Comparison of ENCODE assay signal across 23 cellular contexts in genomic region chr9:91443321-91443993, GRCh38.
"Had no signal": no experiment of that assay in that cellular context is flagged by ENCODE, and none has a peak within 500 bp of the region (broad histone marks: within the 10 kb centered on the region; RNA-seq: fewer than 3 reads in every experiment).

No MANE protein-coding gene starts in this region.

- H3K27ac ChIP-seq: KMS-11, RWPE1 had no signal

- DNase-seq: Kasumi-1, MM.1S, NCI-H1048, NCI-H1105, NCI-H1436 treated with DMSO at 0.1 percent for 48 hours, NCI-H1694, NCI-H187 treated with DMSO at 0.1 percent for 48 hours, NCI-H2029 treated with DMSO at 0.1 percent for 48 hours, NCI-H226, NCI-H446, NCI-H510A, NCI-H524 treated with DMSO at 0.1 percent for 48 hours, NCI-H82, PC-3, SHP77, T-helper 1 cell, T-helper 17 cell had no signal

- ATAC-seq: HepG2, K562, Panc1, PC-3, SK-N-SH treated with all-trans-retinoic acid at 6 μM for 48 hours, T-helper 17 cell had no signal

- H3K9ac ChIP-seq: KMS-11 had no signal

- FAIRE-seq: HepG2, K562 had no signal

- H3K4me3 ChIP-seq: K562 had no signal

- H3K4me2 ChIP-seq: KMS-11 had no signal
